Comparison of ENCODE assay signal across 1 cellular context in the genomic region with DNA sequence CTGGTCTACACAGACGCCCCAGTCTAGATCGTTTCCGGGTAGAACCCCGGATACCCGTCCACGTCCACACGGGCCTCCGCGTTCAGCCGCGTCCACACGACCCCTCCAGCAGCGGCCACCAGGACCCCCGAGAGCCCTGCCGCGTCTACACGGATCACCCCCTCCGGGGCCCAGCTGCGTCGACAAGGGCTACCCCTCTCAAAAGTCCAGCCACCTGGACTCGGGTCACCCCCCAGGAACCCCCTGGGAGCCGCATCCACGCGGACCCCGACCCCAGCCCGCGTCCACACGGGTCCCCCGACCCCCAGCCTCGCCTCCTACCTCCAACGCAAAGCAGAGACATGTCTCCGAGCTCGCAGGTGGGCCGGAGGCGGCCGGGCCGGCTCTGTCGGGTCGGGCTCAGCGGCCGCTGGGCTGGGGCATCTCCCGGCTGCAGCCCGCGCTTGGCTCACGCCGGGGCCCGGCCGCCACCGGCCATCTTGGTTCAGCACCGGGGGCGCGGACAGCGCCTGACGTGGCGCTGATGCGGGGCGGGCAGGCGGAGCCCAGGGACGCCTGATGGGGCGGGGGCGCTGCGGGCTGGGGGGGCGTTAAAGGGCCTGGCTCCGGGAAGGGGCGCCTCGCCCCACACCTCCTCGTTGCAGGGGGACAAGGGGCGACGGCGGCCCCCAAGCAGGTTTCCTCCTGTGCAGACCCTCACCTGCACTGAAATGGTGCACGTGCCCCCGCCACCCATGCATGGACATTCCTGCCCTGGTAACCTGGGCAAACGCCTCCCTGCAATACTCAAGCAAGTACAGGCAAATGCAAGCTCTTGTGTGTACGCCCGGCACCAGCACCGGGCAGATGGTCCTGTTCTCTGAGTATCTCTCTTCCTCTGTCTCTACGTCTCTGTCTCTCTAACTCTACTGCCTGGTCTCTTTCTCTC.
TF ChIP-seq lines count a peak whose summit lies in the region.

Gene UNC13A, minus strand, starts transcription at position 498 of the 928 bp plus-strand sequence. Its CDS starts 155 bp downstream, at position 343.

TF ChIP-seq in HepG2, 621 proteins besides CTCF, POLR2A, EP300 and RAD21 (continued from another document and continues in another):
- TF ChIP-seq, protein P1, sequence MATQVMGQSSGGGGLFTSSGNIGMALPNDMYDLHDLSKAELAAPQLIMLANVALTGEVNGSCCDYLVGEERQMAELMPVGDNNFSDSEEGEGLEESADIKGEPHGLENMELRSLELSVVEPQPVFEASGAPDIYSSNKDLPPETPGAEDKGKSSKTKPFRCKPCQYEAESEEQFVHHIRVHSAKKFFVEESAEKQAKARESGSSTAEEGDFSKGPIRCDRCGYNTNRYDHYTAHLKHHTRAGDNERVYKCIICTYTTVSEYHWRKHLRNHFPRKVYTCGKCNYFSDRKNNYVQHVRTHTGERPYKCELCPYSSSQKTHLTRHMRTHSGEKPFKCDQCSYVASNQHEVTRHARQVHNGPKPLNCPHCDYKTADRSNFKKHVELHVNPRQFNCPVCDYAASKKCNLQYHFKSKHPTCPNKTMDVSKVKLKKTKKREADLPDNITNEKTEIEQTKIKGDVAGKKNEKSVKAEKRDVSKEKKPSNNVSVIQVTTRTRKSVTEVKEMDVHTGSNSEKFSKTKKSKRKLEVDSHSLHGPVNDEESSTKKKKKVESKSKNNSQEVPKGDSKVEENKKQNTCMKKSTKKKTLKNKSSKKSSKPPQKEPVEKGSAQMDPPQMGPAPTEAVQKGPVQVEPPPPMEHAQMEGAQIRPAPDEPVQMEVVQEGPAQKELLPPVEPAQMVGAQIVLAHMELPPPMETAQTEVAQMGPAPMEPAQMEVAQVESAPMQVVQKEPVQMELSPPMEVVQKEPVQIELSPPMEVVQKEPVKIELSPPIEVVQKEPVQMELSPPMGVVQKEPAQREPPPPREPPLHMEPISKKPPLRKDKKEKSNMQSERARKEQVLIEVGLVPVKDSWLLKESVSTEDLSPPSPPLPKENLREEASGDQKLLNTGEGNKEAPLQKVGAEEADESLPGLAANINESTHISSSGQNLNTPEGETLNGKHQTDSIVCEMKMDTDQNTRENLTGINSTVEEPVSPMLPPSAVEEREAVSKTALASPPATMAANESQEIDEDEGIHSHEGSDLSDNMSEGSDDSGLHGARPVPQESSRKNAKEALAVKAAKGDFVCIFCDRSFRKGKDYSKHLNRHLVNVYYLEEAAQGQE (IDR thresholded peaks at IDR 0.05; ENCODE audit: borderline replicate concordance in 1 of 2, low read depth in 1 of 2, low read length in 2 of 2) = peak; percentile 80 to 97
- TF ChIP-seq SMARCC2 (IDR thresholded peaks at IDR 0.05) (no peak), FOXM1 (CRISPR knock-in tag; IDR thresholded peaks at IDR 0.05) (no peak), ZFX (CRISPR knock-in tag; IDR thresholded peaks at IDR 0.05; ENCODE audit: low read depth) (no peak), TBX2 (CRISPR knock-in tag; IDR thresholded peaks at IDR 0.05; ENCODE audit: borderline replicate concordance) (peak; percentile 32; the same call in 1 of the 2 replicates), NAIF1 (CRISPR knock-in tag; IDR thresholded peaks at IDR 0.05; ENCODE audit: borderline replicate concordance) (no peak), NFRKB (IDR thresholded peaks at IDR 0.05) (no peak), ZMYM3 (CRISPR knock-in tag; IDR thresholded peaks at IDR 0.05) (no peak), ZNF501 (CRISPR knock-in tag; IDR thresholded peaks at IDR 0.05) (no peak), ZNF280D (CRISPR knock-in tag; IDR thresholded peaks at IDR 0.05) (no peak), FLYWCH1 (CRISPR knock-in tag; IDR thresholded peaks at IDR 0.05) (no peak), HMGXB3 (CRISPR knock-in tag; IDR thresholded peaks at IDR 0.05; ENCODE audit: borderline replicate concordance) (0 out of 2 replicates have a peak, but pooled peaks have one; percentile 46), ZSCAN21 (CRISPR knock-in tag; IDR thresholded peaks at IDR 0.05; ENCODE audit: borderline replicate concordance) (peak; percentile 51; the same call in 1 of the 2 replicates), KDM5A (IDR thresholded peaks at IDR 0.05; ENCODE audit: borderline replicate concordance, low read length) (no peak), ETV6 (CRISPR knock-in tag; conservative IDR thresholded peaks at IDR 0.05) (no peak), ZNF670 (CRISPR knock-in tag; IDR thresholded peaks at IDR 0.05; ENCODE audit: borderline replicate concordance) (no peak), ZSCAN25 (CRISPR knock-in tag; IDR thresholded peaks at IDR 0.05) (0 out of 2 replicates have a peak, but pooled peaks have one; percentile 27), TCF7L2 (IDR thresholded peaks at IDR 0.05; ENCODE audit: low read depth, low read length) (no peak), RFXAP (CRISPR knock-in tag; IDR thresholded peaks at IDR 0.05; ENCODE audit: borderline replicate concordance) (no peak), ZNF451 (CRISPR knock-in tag; IDR thresholded peaks at IDR 0.05) (0 out of 2 replicates have a peak, but pooled peaks have one; percentile 69), ZNF383 (CRISPR knock-in tag; IDR thresholded peaks at IDR 0.05; ENCODE audit: borderline replicate concordance) (no peak), SRF (IDR thresholded peaks at IDR 0.05; ENCODE audit: low read depth, low read length) (no peak), ZNF510 (CRISPR knock-in tag; IDR thresholded peaks at IDR 0.05; ENCODE audit: low read depth) (no peak), NR2F6 (IDR thresholded peaks at IDR 0.05) (no peak), NR2F6 (CRISPR knock-in tag; IDR thresholded peaks at IDR 0.05) (no peak), ZNF841 (CRISPR knock-in tag; IDR thresholded peaks at IDR 0.05; ENCODE audit: borderline replicate concordance) (no peak), ZNF335 (CRISPR knock-in tag; IDR thresholded peaks at IDR 0.05) (no peak), HMG20B (CRISPR knock-in tag; conservative IDR thresholded peaks at IDR 0.05) (no peak), MIXL1 (CRISPR knock-in tag; IDR thresholded peaks at IDR 0.05) (no peak), ZNF24 (IDR thresholded peaks at IDR 0.05) (no peak), ZNF33A (CRISPR knock-in tag; IDR thresholded peaks at IDR 0.05; ENCODE audit: borderline replicate concordance) (no peak), ZFP37 (CRISPR knock-in tag; IDR thresholded peaks at IDR 0.05; ENCODE audit: borderline replicate concordance) (no peak), FOXO1 (CRISPR knock-in tag; IDR thresholded peaks at IDR 0.05) (no peak), CHD4 (IDR thresholded peaks at IDR 0.05; ENCODE audit: borderline replicate concordance, low read length) (no peak), REXO4 (CRISPR knock-in tag; IDR thresholded peaks at IDR 0.05; ENCODE audit: borderline replicate concordance) (no peak), NR2F1 (CRISPR knock-in tag; IDR thresholded peaks at IDR 0.05) (no peak), TCF12 (IDR thresholded peaks at IDR 0.05) (no peak), TCF12 (CRISPR knock-in tag; IDR thresholded peaks at IDR 0.05) (no peak), NFYB (CRISPR knock-in tag; IDR thresholded peaks at IDR 0.05) (no peak), HNF1B (CRISPR knock-in tag; IDR thresholded peaks at IDR 0.05) (no peak), NFYC (CRISPR knock-in tag; IDR thresholded peaks at IDR 0.05) (no peak), AKAP8 (CRISPR knock-in tag; IDR thresholded peaks at IDR 0.05) (no peak), ZNF652 (CRISPR knock-in tag; IDR thresholded peaks at IDR 0.05; ENCODE audit: borderline replicate concordance, low read depth) (no peak), ZNF230 (CRISPR knock-in tag; IDR thresholded peaks at IDR 0.05) (no peak)
- TF ChIP-seq, protein P2, sequence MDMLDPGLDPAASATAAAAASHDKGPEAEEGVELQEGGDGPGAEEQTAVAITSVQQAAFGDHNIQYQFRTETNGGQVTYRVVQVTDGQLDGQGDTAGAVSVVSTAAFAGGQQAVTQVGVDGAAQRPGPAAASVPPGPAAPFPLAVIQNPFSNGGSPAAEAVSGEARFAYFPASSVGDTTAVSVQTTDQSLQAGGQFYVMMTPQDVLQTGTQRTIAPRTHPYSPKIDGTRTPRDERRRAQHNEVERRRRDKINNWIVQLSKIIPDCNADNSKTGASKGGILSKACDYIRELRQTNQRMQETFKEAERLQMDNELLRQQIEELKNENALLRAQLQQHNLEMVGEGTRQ (IDR thresholded peaks at IDR 0.05; ENCODE audit: low read depth, low read length) = no peak
- TF ChIP-seq, protein P2 (CRISPR knock-in tag; IDR thresholded peaks at IDR 0.05; ENCODE audit: borderline replicate concordance) = no peak
- TF ChIP-seq, protein P3, sequence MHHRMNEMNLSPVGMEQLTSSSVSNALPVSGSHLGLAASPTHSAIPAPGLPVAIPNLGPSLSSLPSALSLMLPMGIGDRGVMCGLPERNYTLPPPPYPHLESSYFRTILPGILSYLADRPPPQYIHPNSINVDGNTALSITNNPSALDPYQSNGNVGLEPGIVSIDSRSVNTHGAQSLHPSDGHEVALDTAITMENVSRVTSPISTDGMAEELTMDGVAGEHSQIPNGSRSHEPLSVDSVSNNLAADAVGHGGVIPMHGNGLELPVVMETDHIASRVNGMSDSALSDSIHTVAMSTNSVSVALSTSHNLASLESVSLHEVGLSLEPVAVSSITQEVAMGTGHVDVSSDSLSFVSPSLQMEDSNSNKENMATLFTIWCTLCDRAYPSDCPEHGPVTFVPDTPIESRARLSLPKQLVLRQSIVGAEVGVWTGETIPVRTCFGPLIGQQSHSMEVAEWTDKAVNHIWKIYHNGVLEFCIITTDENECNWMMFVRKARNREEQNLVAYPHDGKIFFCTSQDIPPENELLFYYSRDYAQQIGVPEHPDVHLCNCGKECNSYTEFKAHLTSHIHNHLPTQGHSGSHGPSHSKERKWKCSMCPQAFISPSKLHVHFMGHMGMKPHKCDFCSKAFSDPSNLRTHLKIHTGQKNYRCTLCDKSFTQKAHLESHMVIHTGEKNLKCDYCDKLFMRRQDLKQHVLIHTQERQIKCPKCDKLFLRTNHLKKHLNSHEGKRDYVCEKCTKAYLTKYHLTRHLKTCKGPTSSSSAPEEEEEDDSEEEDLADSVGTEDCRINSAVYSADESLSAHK (CRISPR knock-in tag; IDR thresholded peaks at IDR 0.05; ENCODE audit: borderline replicate concordance) = no peak
